Comparison of ENCODE assay signal across 21 cellular contexts in genomic region chr7:2603388-2603965, GRCh38.
"Had no signal": no experiment of that assay in that cellular context is flagged by ENCODE, and none has a peak within 500 bp of the region (broad histone marks: within the 10 kb centered on the region; RNA-seq: fewer than 3 reads in every experiment).

No MANE protein-coding gene starts in this region.

- ATAC-seq: gastrocnemius medialis, left lobe of liver, natural killer cell, sciatic nerve had no signal

- H3K4me3 Mint-ChIP-seq: endodermal cell; memory B cell; natural killer cell; stimulated activated effector memory CD8-positive, alpha-beta T cell treated with anti-CD3 and anti-CD28 coated beads, Interleukin-12 subunit alpha, Interleukin-12 subunit beta, amount 100 ng/mL, for 72 hours had no signal

- H3K9me3 ChIP-seq: gastrocnemius medialis, prostate gland, stomach, thyroid gland had no signal

- H3K36me3 Mint-ChIP-seq: natural killer cell; stimulated activated effector memory CD8-positive, alpha-beta T cell treated with anti-CD3 and anti-CD28 coated beads, Interleukin-12 subunit alpha, Interleukin-12 subunit beta, amount 100 ng/mL, for 72 hours had no signal

- DNase-seq: effector CD8-positive, alpha-beta T cell; endodermal cell; foreskin fibroblast; gastrocnemius medialis; natural killer cell; retina; stimulated activated CD4-positive, alpha-beta T cell treated with anti-CD3 and anti-CD28 coated beads, Interleukin-2, amount 100 ng/mL, for 24 hours; stimulated activated CD4-positive, alpha-beta T cell treated with anti-CD3 and anti-CD28 coated beads, Interleukin-4, amount 100 ng/mL, for 24 hours; stimulated activated naive CD4-positive, alpha-beta T cell treated with Interleukin-2 at 50 U/mL for 16 hours; stomach; thyroid gland; trophoblast cell had no signal

- H3K27me3 ChIP-seq: gastrocnemius medialis, stomach, thyroid gland had no signal

- H3K27me3 Mint-ChIP-seq: memory B cell had no signal

- FAIRE-seq: colon, keratinocyte had no signal

- H3K9me3 Mint-ChIP-seq: endodermal cell; memory B cell; natural killer cell; stimulated activated effector memory CD8-positive, alpha-beta T cell treated with anti-CD3 and anti-CD28 coated beads, Interleukin-12 subunit alpha, Interleukin-12 subunit beta, amount 100 ng/mL, for 72 hours had no signal

- H3K27ac ChIP-seq: epithelial cell of prostate, gastrocnemius medialis, prostate gland, stomach had no signal

- H3K27ac Mint-ChIP-seq: endodermal cell; memory B cell; natural killer cell; stimulated activated effector memory CD8-positive, alpha-beta T cell treated with anti-CD3 and anti-CD28 coated beads, Interleukin-12 subunit alpha, Interleukin-12 subunit beta, amount 100 ng/mL, for 72 hours had no signal

- H3K4me1 ChIP-seq: prostate gland had no signal

- H3K4me3 ChIP-seq: gastrocnemius medialis, lung, prostate gland, stomach, thyroid gland had no signal
